In genomic region chr19:15268928-15269253, GRCh38 we compare ENCODE assay signal across 1 cellular context.
TF ChIP-seq lines count a peak whose summit lies in the region.

No MANE protein-coding gene starts in this region.

TF ChIP-seq in WTC11, 78 proteins besides CTCF, POLR2A, EP300 and RAD21 (continued from another document):
- TF ChIP-seq, protein P1, sequence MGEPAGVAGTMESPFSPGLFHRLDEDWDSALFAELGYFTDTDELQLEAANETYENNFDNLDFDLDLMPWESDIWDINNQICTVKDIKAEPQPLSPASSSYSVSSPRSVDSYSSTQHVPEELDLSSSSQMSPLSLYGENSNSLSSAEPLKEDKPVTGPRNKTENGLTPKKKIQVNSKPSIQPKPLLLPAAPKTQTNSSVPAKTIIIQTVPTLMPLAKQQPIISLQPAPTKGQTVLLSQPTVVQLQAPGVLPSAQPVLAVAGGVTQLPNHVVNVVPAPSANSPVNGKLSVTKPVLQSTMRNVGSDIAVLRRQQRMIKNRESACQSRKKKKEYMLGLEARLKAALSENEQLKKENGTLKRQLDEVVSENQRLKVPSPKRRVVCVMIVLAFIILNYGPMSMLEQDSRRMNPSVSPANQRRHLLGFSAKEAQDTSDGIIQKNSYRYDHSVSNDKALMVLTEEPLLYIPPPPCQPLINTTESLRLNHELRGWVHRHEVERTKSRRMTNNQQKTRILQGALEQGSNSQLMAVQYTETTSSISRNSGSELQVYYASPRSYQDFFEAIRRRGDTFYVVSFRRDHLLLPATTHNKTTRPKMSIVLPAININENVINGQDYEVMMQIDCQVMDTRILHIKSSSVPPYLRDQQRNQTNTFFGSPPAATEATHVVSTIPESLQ (CRISPR knock-in tag; IDR thresholded peaks at IDR 0.05): no peak
- TF ChIP-seq HMGA2 (CRISPR knock-in tag; IDR thresholded peaks at IDR 0.05): no peak
- TF ChIP-seq CDX4 (CRISPR knock-in tag; IDR thresholded peaks at IDR 0.05; ENCODE audit: borderline replicate concordance): no peak
- TF ChIP-seq ZNF532 (CRISPR knock-in tag; IDR thresholded peaks at IDR 0.05; ENCODE audit: borderline replicate concordance): no peak
- TF ChIP-seq GABPB1 (CRISPR knock-in tag; IDR thresholded peaks at IDR 0.05): no peak
- TF ChIP-seq TEAD1 (CRISPR knock-in tag; IDR thresholded peaks at IDR 0.05): no peak
- TF ChIP-seq ZBTB21 (CRISPR knock-in tag; IDR thresholded peaks at IDR 0.05; ENCODE audit: borderline replicate concordance): no peak
- TF ChIP-seq, protein P2, sequence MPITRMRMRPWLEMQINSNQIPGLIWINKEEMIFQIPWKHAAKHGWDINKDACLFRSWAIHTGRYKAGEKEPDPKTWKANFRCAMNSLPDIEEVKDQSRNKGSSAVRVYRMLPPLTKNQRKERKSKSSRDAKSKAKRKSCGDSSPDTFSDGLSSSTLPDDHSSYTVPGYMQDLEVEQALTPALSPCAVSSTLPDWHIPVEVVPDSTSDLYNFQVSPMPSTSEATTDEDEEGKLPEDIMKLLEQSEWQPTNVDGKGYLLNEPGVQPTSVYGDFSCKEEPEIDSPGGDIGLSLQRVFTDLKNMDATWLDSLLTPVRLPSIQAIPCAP (CRISPR knock-in tag; IDR thresholded peaks at IDR 0.05): no peak
